Comparison of ENCODE assay signal across 8 cellular contexts in the genomic region with DNA sequence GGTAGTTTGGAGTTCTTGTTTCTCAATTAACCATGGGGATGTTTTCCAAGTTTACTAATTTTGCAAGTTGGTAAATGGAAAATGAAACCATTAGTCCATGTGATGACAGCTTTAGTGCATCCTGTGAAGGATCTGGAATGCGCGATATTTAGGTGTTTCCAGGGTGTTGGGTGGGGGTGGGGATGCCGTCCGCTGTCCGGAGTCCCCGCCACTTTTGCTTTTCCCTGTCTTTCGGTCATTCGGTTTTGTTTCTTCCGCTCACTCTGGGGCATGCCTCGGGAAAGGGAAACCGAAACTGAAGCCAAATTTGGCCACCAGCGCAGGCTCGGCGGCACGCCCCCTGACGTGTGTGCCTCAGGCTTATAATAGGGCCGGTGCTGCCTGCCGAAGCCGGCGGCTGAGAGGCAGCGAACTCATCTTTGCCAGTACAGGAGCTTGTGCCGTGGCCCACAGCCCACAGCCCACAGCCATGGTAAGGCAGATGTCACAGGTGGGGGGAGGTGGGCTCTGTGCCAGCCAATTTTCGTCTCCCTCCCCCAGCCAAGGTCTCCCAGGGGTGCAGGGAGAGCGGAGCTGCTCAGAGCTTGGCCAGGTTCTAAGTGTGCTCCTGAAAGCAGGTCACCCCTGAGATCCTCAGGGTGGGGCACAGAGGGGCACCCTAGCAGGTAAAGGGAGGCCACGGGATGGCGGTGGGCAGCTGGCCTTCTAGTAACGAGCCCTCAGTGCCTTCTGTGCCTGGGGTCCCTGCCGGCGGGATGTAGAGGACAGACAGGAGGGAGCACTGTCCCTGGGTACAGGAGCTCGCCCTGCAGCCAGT. TPM values are rescaled to one million over a fixed set of nuclear protein-coding genes. Genes with fewer than 3 reads are reported as not detected.
A peak's percentile ranks its signal among the peaks of the same experiment; 100 is the strongest.
DNase-seq lines count a peak whose midpoint lies in the region; ATAC-seq and TF ChIP-seq lines count a peak whose summit lies in the region.

A gene (plus strand): TSS at position 393 of the 817 bp plus-strand sequence. CDS start 77 bp downstream, at position 470.

- H3K36me3 ChIP-seq in A673 (ENCODE audit: insufficient read depth, low read length, poor library complexity, severe bottlenecking): no peaks in the 10 kb centered on the region
- no peaks in the 10 kb centered on the region for H3K36me3 ChIP-seq in ectodermal cell (ENCODE audit: control insufficient read depth, insufficient read depth, low read length)
- no peaks in the 10 kb centered on the region for H3K36me3 ChIP-seq in lower lobe of right lung

- H3K27ac ChIP-seq in A673 (ENCODE audit: low read depth, low read length, poor library complexity, severe bottlenecking): peak within 1 kb of the TSS; percentile 85
- peak within 1 kb of the TSS; percentile 62 for H3K27ac ChIP-seq in ectodermal cell (ENCODE audit: insufficient read depth, low read depth, low read length, poor library complexity, severe bottlenecking)
- peak within 1 kb of the TSS; percentile 91 for H3K27ac ChIP-seq in lower lobe of right lung

- H3K27me3 Mint-ChIP-seq in activated CD4-positive, alpha-beta memory T cell treated with anti-CD3 and anti-CD28 coated beads, Interleukin-2, amount 10 ng/mL, durations not matched to agents 7 days and 5 days: peaks cover 7% of the 10 kb centered on the region

- peaks cover 40% of the 10 kb centered on the region for H3K4me1 Mint-ChIP-seq in activated CD4-positive, alpha-beta memory T cell treated with anti-CD3 and anti-CD28 coated beads, Interleukin-2, amount 10 ng/mL, durations not matched to agents 7 days and 5 days

- H3K36me3 Mint-ChIP-seq in activated CD4-positive, alpha-beta memory T cell treated with anti-CD3 and anti-CD28 coated beads, Interleukin-2, amount 10 ng/mL, durations not matched to agents 7 days and 5 days (ENCODE audit: low read depth): peaks cover 46% of the 10 kb centered on the region

- intact Hi-C loops in A673 (cut with micrococcal nuclease; ENCODE audit: unreplicated experiment): no loop called here
- intact Hi-C loops in lower lobe of right lung (cut with DNase I): no loop called here

- ATAC-seq in GM18519 (IDR thresholded peaks at IDR 0.05; ENCODE audit: low FRiP score, unreplicated experiment) (peak; percentile 65), HG03064 (IDR thresholded peaks at IDR 0.05; ENCODE audit: low read depth, unreplicated experiment) (peak; percentile 77), lower lobe of right lung (peak; percentile 94 to 96)

- CTCF ChIA-PET in A673 (lab: Charles Lee): interaction anchor here (1.2 to 1.9 kb wide), 3 partner anchors 9 to 51 kb away, joined by 3 to 14 read pairs (median 5); no protein-coding TSS in a partner anchor
- CTCF ChIA-PET in activated CD4-positive, alpha-beta memory T cell treated with anti-CD3 and anti-CD28 coated beads, Interleukin-2, amount 10 ng/mL, durations not matched to agents 7 days and 5 days (lab: Charles Lee): interaction anchor here (0.7 to 4.0 kb wide), 8 partner anchors 11 to 144 kb away, joined by 3 to 17 read pairs (median 4); no protein-coding TSS in a partner anchor

- POLR2A ChIA-PET in A673 (lab: Charles Lee; ENCODE audit: low non-redundant PET): no interaction called here
- POLR2A ChIA-PET in activated CD4-positive, alpha-beta memory T cell treated with anti-CD3 and anti-CD28 coated beads, Interleukin-2, amount 10 ng/mL, durations not matched to agents 7 days and 5 days (lab: Charles Lee): interaction anchor here (0.6 to 3.1 kb wide), 19 partner anchors 8 to 392 kb away, joined by 3 to 25 read pairs (median 4); a partner anchor contains a TSS

- peaks cover 15% of the 10 kb centered on the region for H3K4me1 ChIP-seq in A673 (ENCODE audit: insufficient read depth, low read length, poor library complexity, severe bottlenecking)
- peaks cover 23% of the 10 kb centered on the region for H3K4me1 ChIP-seq in ectodermal cell (ENCODE audit: control insufficient read depth, insufficient read depth, low read length)
- H3K4me1 ChIP-seq in lower lobe of right lung: peaks cover 23% of the 10 kb centered on the region

- TF ChIP-seq CTCF in A673 (conservative IDR thresholded peaks at IDR 0.05; ENCODE audit: low read depth, low read length): no peak
- TF ChIP-seq CTCF in lower lobe of right lung (IDR thresholded peaks at IDR 0.05): peak; percentile 8

- BruUV-seq in A673 (replicated peaks; lab: Mats Ljungman, UMichigan): TSS peak; percentile 83

- H3K27ac Mint-ChIP-seq in activated CD4-positive, alpha-beta memory T cell treated with anti-CD3 and anti-CD28 coated beads, Interleukin-2, amount 10 ng/mL, durations not matched to agents 7 days and 5 days: peak within 1 kb of the TSS; percentile 95

- no peaks in the 10 kb centered on the region for H3K27me3 ChIP-seq in A673 (replicated peaks; ENCODE audit: insufficient read depth, low read depth, low read length, poor library complexity)
- no peaks in the 10 kb centered on the region for H3K27me3 ChIP-seq in ectodermal cell (ENCODE audit: control insufficient read depth, insufficient read depth, low read length, poor library complexity, severe bottlenecking)
- no peaks in the 10 kb centered on the region for H3K27me3 ChIP-seq in lower lobe of right lung (ENCODE audit: low read depth)

- WGBS in ectodermal cell, 2 experiments: 9% methylated on average over 30 of the region's 30 CpGs

- no peaks in the 10 kb centered on the region for H3K9me3 ChIP-seq in A673 (ENCODE audit: low read depth, low read length, poor library complexity, severe bottlenecking)
- H3K9me3 ChIP-seq in ectodermal cell (ENCODE audit: control insufficient read depth, low read length): no peaks in the 10 kb centered on the region
- H3K9me3 ChIP-seq in lower lobe of right lung: no peaks in the 10 kb centered on the region

- H3K4me3 ChIP-seq in A673 (ENCODE audit: low read depth, low read length, poor library complexity, severe bottlenecking): peak within 1 kb of the TSS; percentile 53
- peak within 1 kb of the TSS; percentile 61 for H3K4me3 ChIP-seq in ectodermal cell (ENCODE audit: insufficient read depth, low read depth, low read length)
- peak within 1 kb of the TSS; percentile 64 for H3K4me3 ChIP-seq in lower lobe of right lung

- peak; percentile 90 for DNase-seq in A673 (ENCODE audit: low spot score)
- DNase-seq in NCI-H748 (lab: John Stamatoyannopoulos, UW; ENCODE audit: unreplicated experiment): peak; percentile 76
- peak; percentile 94 for DNase-seq in activated CD4-positive, alpha-beta memory T cell treated with anti-CD3 and anti-CD28 coated beads, Interleukin-2, amount 10 ng/mL, durations not matched to agents 7 days and 5 days
- peak; percentile 96 for DNase-seq in lower lobe of right lung
- peak; percentile 66 to 84 (median 70) for DNase-seq in stimulated activated CD4-positive, alpha-beta T cell treated with anti-CD3 and anti-CD28 coated beads, TNF-alpha, amount 100 ng/mL, for 24 hours (ENCODE audit: low read depth in 3 of 3)

- H3K9me3 Mint-ChIP-seq in activated CD4-positive, alpha-beta memory T cell treated with anti-CD3 and anti-CD28 coated beads, Interleukin-2, amount 10 ng/mL, durations not matched to agents 7 days and 5 days: no peaks in the 10 kb centered on the region

- peak within 1 kb of the TSS; percentile 95 for H3K4me3 Mint-ChIP-seq in activated CD4-positive, alpha-beta memory T cell treated with anti-CD3 and anti-CD28 coated beads, Interleukin-2, amount 10 ng/mL, durations not matched to agents 7 days and 5 days

RNA-seq across cellular contexts. Expression of the gene that starts here (rescaled TPM):
- 45.3 and 55.6 TPM in 2 replicates for total RNA-seq in A673 (2021)
- total RNA-seq in activated CD4-positive, alpha-beta memory T cell treated with anti-CD3 and anti-CD28 coated beads, Interleukin-2, amount 10 ng/mL, durations not matched to agents 7 days and 5 days: 100 to 1,000 TPM; 593 to 623 TPM
- polyA plus RNA-seq in ectodermal cell (2013, experiment 1 of 4): 43.1 TPM
- 49.8 TPM for polyA plus RNA-seq in ectodermal cell (2013, experiment 2 of 4)
- polyA plus RNA-seq in ectodermal cell (2013, experiment 3 of 4): 42.8 TPM
- 40.3 TPM for polyA plus RNA-seq in ectodermal cell (2013, experiment 4 of 4)
- total RNA-seq in lower lobe of right lung: 76.9 TPM

Comparison
In these comparisons a context has a peak if more than half of its experiments do, and no peak if none do; other contexts are left out.
1. Peak in every context shown above with its lines: DNase-seq, ATAC-seq, H3K4me3 ChIP-seq and H3K27ac ChIP-seq.